ENCODE assay signal across 8 cellular contexts in the genomic region with DNA sequence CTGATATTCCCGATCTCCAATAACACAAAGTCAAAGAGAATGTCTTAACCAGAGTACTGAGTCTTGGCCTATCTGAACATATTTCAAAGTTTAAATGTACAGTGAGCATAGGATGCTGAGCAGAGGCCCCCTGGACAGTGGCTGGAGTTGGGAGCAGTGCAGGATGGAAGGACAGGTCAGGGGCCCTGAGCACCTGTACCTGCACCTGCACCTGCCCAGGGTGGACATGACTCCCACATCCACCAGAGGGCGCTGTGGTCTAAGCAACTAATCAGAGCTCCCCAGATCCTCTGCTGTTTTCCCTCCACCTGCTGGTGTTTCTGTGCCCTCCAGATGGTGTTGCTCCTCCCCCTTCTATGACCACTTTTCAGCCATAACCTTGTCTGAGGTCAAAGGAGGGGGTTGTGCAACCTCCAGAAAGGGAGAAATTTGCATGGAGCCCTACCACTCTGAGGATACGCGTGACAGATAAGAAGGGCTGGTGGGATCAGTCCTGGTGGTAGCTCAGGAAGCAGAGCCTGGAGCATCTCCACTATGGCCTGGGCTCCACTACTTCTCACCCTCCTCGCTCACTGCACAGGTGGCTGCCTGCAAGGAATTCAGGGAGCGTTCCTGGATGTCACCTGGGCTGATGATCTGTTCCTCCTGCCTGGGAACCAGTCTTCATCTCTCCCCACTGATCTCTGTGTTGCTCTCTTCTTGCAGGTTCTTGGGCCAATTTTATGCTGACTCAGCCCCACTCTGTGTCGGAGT. TPM values are rescaled to one million over a fixed set of nuclear protein-coding genes. Genes with fewer than 3 reads are reported as not detected.
A peak's percentile ranks its signal among the peaks of the same experiment; 100 is the strongest.
DNase-seq lines count a peak whose midpoint lies in the region; ATAC-seq and TF ChIP-seq lines count a peak whose summit lies in the region.

No MANE protein-coding gene starts in this region.

- ATAC-seq in GM19467 (IDR thresholded peaks at IDR 0.05; ENCODE audit: unreplicated experiment): peak; percentile 59

- H3K9me3 Mint-ChIP-seq in Caco-2 (ENCODE audit: unreplicated experiment): no peaks in the 10 kb centered on the region

- H3K4me2 ChIP-seq in OCI-LY1 (ENCODE audit: low read length): peak overlapping the region; percentile 98
- peak overlapping the region; percentile 56 for H3K4me2 ChIP-seq in parathyroid adenoma (ENCODE audit: low read length)

- no peak overlapping the region for H2AFZ ChIP-seq in OCI-LY1 (ENCODE audit: low read length)
- H2AFZ ChIP-seq in parathyroid adenoma: peak overlapping the region; percentile 64

- H3K36me3 ChIP-seq in Caco-2 (ENCODE audit: control insufficient read depth, insufficient read depth, low read length) (no peaks in the 10 kb centered on the region), OCI-LY1 (ENCODE audit: insufficient read depth, low read length) (peaks cover 12% of the 10 kb centered on the region; the same call in 1 of the 2 replicates), parathyroid adenoma (ENCODE audit: control insufficient read depth, insufficient read depth, low read length) (no peaks in the 10 kb centered on the region), vagina (no peaks in the 10 kb centered on the region)

- no peaks in the 10 kb centered on the region for H3K9me2 ChIP-seq in OCI-LY1 (ENCODE audit: low read depth, low read length)

- H3K9ac ChIP-seq in OCI-LY1 (ENCODE audit: low read length): peak overlapping the region; percentile 81
- peak overlapping the region; percentile 29 for H3K9ac ChIP-seq in parathyroid adenoma

- no peaks in the 10 kb centered on the region; the same call in 1 of the 2 replicates for H3K27me3 ChIP-seq in Caco-2 (replicated peaks; ENCODE audit: control insufficient read depth, insufficient read depth, low read length)
- H3K27me3 ChIP-seq in OCI-LY1 (ENCODE audit: insufficient read depth, low read length): no peaks in the 10 kb centered on the region
- no peaks in the 10 kb centered on the region for H3K27me3 ChIP-seq in parathyroid adenoma (ENCODE audit: control insufficient read depth, insufficient read depth, low read length)
- no peaks in the 10 kb centered on the region for H3K27me3 ChIP-seq in vagina

- H3K4me3 Mint-ChIP-seq in Caco-2 (ENCODE audit: unreplicated experiment): no peak overlapping the region

- H3K4me1 ChIP-seq in Caco-2 (no peaks in the 10 kb centered on the region), OCI-LY1 (ENCODE audit: insufficient read depth, low read length, severe bottlenecking) (peaks cover 66% of the 10 kb centered on the region), parathyroid adenoma (peaks cover 24% of the 10 kb centered on the region), vagina (no peaks in the 10 kb centered on the region)

- no peaks in the 10 kb centered on the region for H4K20me1 ChIP-seq in OCI-LY1 (ENCODE audit: insufficient read depth, low read length)

- H3K4me3 ChIP-seq in Caco-2 (ENCODE audit: low read depth, low read length) (no peak overlapping the region), OCI-LY1 (ENCODE audit: low read depth, low read length, poor library complexity, severe bottlenecking) (peak overlapping the region; percentile 77), parathyroid adenoma (ENCODE audit: low read depth, low read length) (peak overlapping the region; percentile 49), vagina (no peak overlapping the region)

- no peak for TF ChIP-seq POLR2A in vagina (IDR thresholded peaks at IDR 0.05)

- CTCF ChIA-PET in Caco-2 (lab: Charles Lee): interaction anchor here (0.7 to 1.9 kb wide), 9 partner anchors 8 to 165 kb away, joined by 3 to 7 read pairs (median 4); no protein-coding TSS in a partner anchor

- no peak overlapping the region for H3K27ac Mint-ChIP-seq in Caco-2 (ENCODE audit: unreplicated experiment)

- peak; percentile 94 to 95 for TF ChIP-seq CTCF in Caco-2 (IDR thresholded peaks at IDR 0.05; ENCODE audit: insufficient read depth in 1 of 2, low read depth in 1 of 2, low read length in 1 of 2, severe bottlenecking in 1 of 2, unreplicated experiment in 1 of 2)
- peak; percentile 98 for TF ChIP-seq CTCF in OCI-LY1 (IDR thresholded peaks at IDR 0.05; ENCODE audit: low read length)
- TF ChIP-seq CTCF in parathyroid adenoma (IDR thresholded peaks at IDR 0.05): peak; percentile 80
- peak; percentile 45 to 77 (median 49) for TF ChIP-seq CTCF in vagina (IDR thresholded peaks at IDR 0.05)

- intact Hi-C loops in Caco-2 (cut with micrococcal nuclease; ENCODE audit: unreplicated experiment): loop anchor here (2.0 kb wide), 1 partner anchor 39 kb away; no protein-coding TSS in a partner anchor
- intact Hi-C loops in vagina (cut with DNase I): no loop called here

- POLR2A ChIA-PET in Caco-2 (lab: Charles Lee): no interaction called here

- H3K4me1 Mint-ChIP-seq in Caco-2 (ENCODE audit: low read depth, unreplicated experiment): peaks cover 8% of the 10 kb centered on the region

- H3K79me2 ChIP-seq in OCI-LY1 (ENCODE audit: insufficient read depth, low read length): 0 out of 2 replicates have a peak, but pooled peaks cover 9% of the 10 kb centered on the region
- no peaks in the 10 kb centered on the region for H3K79me2 ChIP-seq in parathyroid adenoma

- peaks cover 24% of the 10 kb centered on the region for H3K27me3 Mint-ChIP-seq in Caco-2 (ENCODE audit: insufficient read depth, unreplicated experiment)

- H3K36me3 Mint-ChIP-seq in Caco-2 (ENCODE audit: insufficient read depth, unreplicated experiment): no peaks in the 10 kb centered on the region

- H3K9me3 ChIP-seq in Caco-2 (no peaks in the 10 kb centered on the region), OCI-LY1 (ENCODE audit: low read length) (no peaks in the 10 kb centered on the region), parathyroid adenoma (ENCODE audit: control insufficient read depth, low read length) (no peaks in the 10 kb centered on the region), vagina (no peaks in the 10 kb centered on the region)

- H3F3A ChIP-seq in OCI-LY1 (ENCODE audit: insufficient read depth, low read length): no peaks in the 10 kb centered on the region

- H3K27ac ChIP-seq in OCI-LY1 (ENCODE audit: low read depth, low read length, poor library complexity, severe bottlenecking): peak overlapping the region; percentile 96
- peak overlapping the region; percentile 99 for H3K27ac ChIP-seq in parathyroid adenoma
- H3K27ac ChIP-seq in vagina: no peak overlapping the region

- DNase-seq in Caco-2 (peak; percentile 88 to 92), HUDEP-2 (lab: John Stamatoyannopoulos, UW; ENCODE audit: unreplicated experiment in 76 of 76) (peak in 60 of 76 experiments; percentile 6 to 69 (median 42)), fibroblast of the conjunctiva (ENCODE audit: low read depth) (peak; percentile 29), vagina (ENCODE audit: extremely low spot score in 2 of 2) (peak in 1 of 2 donors; percentile 69)
- peak; percentile 79 for DNase-seq in activated T-cell treated with anti-CD3 and anti-CD28 coated beads, Interleukin-2, amount 50 U/mL, for 1 hour

- no TSS peak for BruUV-seq in Caco-2 (replicated peaks; lab: Mats Ljungman, UMichigan)

RNA-seq across cellular contexts. Expression of a gene that starts 49.1 kb away (rescaled TPM):
- total RNA-seq in Caco-2 (2022): not detected in 2 replicates
- not detected for total RNA-seq in vagina

Comparison
In these comparisons a context has a peak if more than half of its experiments do, and no peak if none do; other contexts are left out.
1. H3K4me3 ChIP-seq: peak in OCI-LY1 (single experiment) and parathyroid adenoma (single experiment); none in Caco-2 (single experiment) and vagina (0 of 2).
2. Peak in every context shown above with its lines, with median percentiles within 50 percentile points of each other: CTCF ChIP-seq.